1 cellular context compared by ENCODE assay signal in genomic region chr9:28179893-28180292, GRCh38.
TF ChIP-seq lines count a peak whose summit lies in the region.

No MANE protein-coding gene starts in this region.

TF ChIP-seq in SK-N-SH, 30 proteins besides CTCF, POLR2A, EP300 and RAD21 (continued from another document):
- TF ChIP-seq CHD2 (IDR thresholded peaks at IDR 0.05; ENCODE audit: low read length, partially characterized antibody) (peak; percentile 25), PBX3 (IDR thresholded peaks at IDR 0.05) (0 out of 2 replicates have a peak, but pooled peaks have one; percentile 4), MAX (IDR thresholded peaks at IDR 0.05; ENCODE audit: low read depth) (no peak)
TF ChIP-seq in SK-N-SH: peak in this region for 6.
